ENCODE assay signal across 17 cellular contexts in the genomic region with DNA sequence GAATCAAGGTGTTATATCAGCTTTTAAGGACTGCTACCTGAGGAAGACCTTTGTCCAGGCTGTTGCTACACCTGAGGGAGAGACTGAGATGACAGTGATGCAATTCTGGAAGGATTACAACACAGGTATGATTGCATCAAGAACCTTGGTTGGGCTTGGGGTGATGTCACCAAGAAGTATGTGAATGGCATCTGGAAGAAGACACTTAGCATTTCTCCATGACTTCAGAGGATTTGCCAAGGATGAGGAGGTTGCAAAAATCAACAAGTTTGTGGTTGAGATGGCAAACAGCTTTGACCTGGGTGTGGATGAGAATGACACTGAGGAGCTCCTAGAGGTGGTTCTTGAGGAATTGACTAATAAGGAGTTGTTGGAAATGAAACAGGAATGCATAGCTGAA.
DNase-seq lines count a peak whose midpoint lies in the region; ATAC-seq and TF ChIP-seq lines count a peak whose summit lies in the region.
"Had no signal": no experiment of that assay in that cellular context is flagged by ENCODE, and none has a peak within 500 bp of the region (broad histone marks: within the 10 kb centered on the region; RNA-seq: fewer than 3 reads in every experiment).

No MANE protein-coding gene starts in this region.

- no peak overlapping the region for H3K27ac ChIP-seq in left lung
- H3K27ac ChIP-seq: esophagus muscularis mucosa, psoas muscle, stomach had no signal

- no peaks in the 10 kb centered on the region for H3K36me3 Mint-ChIP-seq in stimulated activated memory B cell treated with anti-CD40 and anti-IgM and Interleukin-4, amounts not matched to agents 10 μg/mL and 1 μg/mL and 100 μg/mL, for 72 hours

- no peak overlapping the region for H3K4me3 Mint-ChIP-seq in stimulated activated memory B cell treated with anti-CD40 and anti-IgM and Interleukin-4, amounts not matched to agents 10 μg/mL and 1 μg/mL and 100 μg/mL, for 72 hours
- H3K4me3 Mint-ChIP-seq: nephron had no signal

- DNase-seq in AG10803 (ENCODE audit: low read depth) (peak; percentile 94), HS-5 (ENCODE audit: low read depth) (peak; percentile 53), choroid plexus epithelial cell (ENCODE audit: low read depth) (peak; percentile 39), left lung (no peak), DMS 273 (lab: John Stamatoyannopoulos, UW; ENCODE audit: unreplicated experiment) (no peak), activated gamma-delta T cell (lab: John Stamatoyannopoulos, UW) (no peak)
- DNase-seq: COR-L47, GF-D8, NCI-H446, psoas muscle, stomach had no signal

- ATAC-seq in left lung (peak; percentile 57), HG02678 (IDR thresholded peaks at IDR 0.05; ENCODE audit: unreplicated experiment) (no peak)
- no peak for ATAC-seq in stimulated activated memory B cell treated with anti-CD40 and anti-IgM and Interleukin-4, amounts not matched to agents 10 μg/mL and 1 μg/mL and 100 μg/mL, for 72 hours
- ATAC-seq: psoas muscle had no signal

- H3K4me1 Mint-ChIP-seq in stimulated activated memory B cell treated with anti-CD40 and anti-IgM and Interleukin-4, amounts not matched to agents 10 μg/mL and 1 μg/mL and 100 μg/mL, for 72 hours: no peaks in the 10 kb centered on the region
- H3K4me1 Mint-ChIP-seq: nephron had no signal

- intact Hi-C loops in left lung (cut with DNase I): no loop called here

- H3K36me3 ChIP-seq in left lung: no peaks in the 10 kb centered on the region
- H3K36me3 ChIP-seq: esophagus muscularis mucosa, stomach had no signal

- no peaks in the 10 kb centered on the region for H3K4me1 ChIP-seq in left lung
- H3K4me1 ChIP-seq: esophagus muscularis mucosa, psoas muscle, stomach had no signal

- H3K9me3 ChIP-seq in left lung: no peaks in the 10 kb centered on the region
- H3K9me3 ChIP-seq: esophagus muscularis mucosa, psoas muscle, stomach had no signal

- H3K9me3 Mint-ChIP-seq in stimulated activated memory B cell treated with anti-CD40 and anti-IgM and Interleukin-4, amounts not matched to agents 10 μg/mL and 1 μg/mL and 100 μg/mL, for 72 hours: peaks cover 5% of the 10 kb centered on the region
- H3K9me3 Mint-ChIP-seq: activated T-helper 2 cell treated with anti-CD3 and anti-CD28 coated beads, Interferon-gamma antibody, Interleukin-2, Interleukin-4, amounts not matched to agents 10 μg/mL and 5 μg/mL and 100 μg/mL, durations not matched to agents 14 hours and 24 hours and 36 hours had no signal

- H3K27me3 Mint-ChIP-seq in stimulated activated memory B cell treated with anti-CD40 and anti-IgM and Interleukin-4, amounts not matched to agents 10 μg/mL and 1 μg/mL and 100 μg/mL, for 72 hours: peaks cover under 1% of the 10 kb centered on the region

- no peak overlapping the region for H3K4me3 ChIP-seq in AG10803 (ENCODE audit: low read length)
- no peak overlapping the region for H3K4me3 ChIP-seq in choroid plexus epithelial cell (ENCODE audit: low read depth, low read length)
- no peak overlapping the region for H3K4me3 ChIP-seq in left lung
- H3K4me3 ChIP-seq: esophagus muscularis mucosa, lung, psoas muscle, stomach had no signal

- no peak overlapping the region for H3K27ac Mint-ChIP-seq in stimulated activated memory B cell treated with anti-CD40 and anti-IgM and Interleukin-4, amounts not matched to agents 10 μg/mL and 1 μg/mL and 100 μg/mL, for 72 hours
- H3K27ac Mint-ChIP-seq: activated T-helper 2 cell treated with anti-CD3 and anti-CD28 coated beads, Interferon-gamma antibody, Interleukin-2, Interleukin-4, amounts not matched to agents 10 μg/mL and 5 μg/mL and 100 μg/mL, durations not matched to agents 14 hours and 24 hours and 36 hours; nephron had no signal

- TF ChIP-seq CTCF in AG10803 (conservative IDR thresholded peaks at IDR 0.05; ENCODE audit: low read length) (no peak), choroid plexus epithelial cell (conservative IDR thresholded peaks at IDR 0.05; ENCODE audit: low read depth, low read length) (no peak), left lung (IDR thresholded peaks at IDR 0.05) (no peak)

- no peaks in the 10 kb centered on the region for H3K27me3 ChIP-seq in left lung
- H3K27me3 ChIP-seq: esophagus muscularis mucosa, stomach had no signal

Comparison
In these comparisons a context has a peak if more than half of its experiments do, and no peak if none do; other contexts are left out.
1. DNase-seq: peak in AG10803 (single experiment), HS-5 (single experiment) and choroid plexus epithelial cell (single experiment); none in left lung (0 of 2), DMS 273 (single experiment) and activated gamma-delta T cell (single experiment).